Comparison of ENCODE assay signal across 1 cellular context in genomic region chr2:208025037-208025813, GRCh38.
TF ChIP-seq lines count a peak whose summit lies in the region.

TSS of gene PLEKHM3 (minus strand) at chr2:208025527. CDS start at chr2:208001639, 23,888 bp downstream.

TF ChIP-seq in HCT116, 20 proteins besides CTCF, POLR2A, EP300 and RAD21 (continued from another document):
- TF ChIP-seq REST (IDR thresholded peaks at IDR 0.05; ENCODE audit: low read depth) (no peak), SP1 (IDR thresholded peaks at IDR 0.05; ENCODE audit: low read depth) (peak; percentile 65; the same call in 1 of the 2 replicates), ZBTB33 (IDR thresholded peaks at IDR 0.05; ENCODE audit: extremely low read depth, insufficient replicate concordance, low read length) (peak; percentile 51)
